ENCODE assay signal across 8 cellular contexts in the genomic region with DNA sequence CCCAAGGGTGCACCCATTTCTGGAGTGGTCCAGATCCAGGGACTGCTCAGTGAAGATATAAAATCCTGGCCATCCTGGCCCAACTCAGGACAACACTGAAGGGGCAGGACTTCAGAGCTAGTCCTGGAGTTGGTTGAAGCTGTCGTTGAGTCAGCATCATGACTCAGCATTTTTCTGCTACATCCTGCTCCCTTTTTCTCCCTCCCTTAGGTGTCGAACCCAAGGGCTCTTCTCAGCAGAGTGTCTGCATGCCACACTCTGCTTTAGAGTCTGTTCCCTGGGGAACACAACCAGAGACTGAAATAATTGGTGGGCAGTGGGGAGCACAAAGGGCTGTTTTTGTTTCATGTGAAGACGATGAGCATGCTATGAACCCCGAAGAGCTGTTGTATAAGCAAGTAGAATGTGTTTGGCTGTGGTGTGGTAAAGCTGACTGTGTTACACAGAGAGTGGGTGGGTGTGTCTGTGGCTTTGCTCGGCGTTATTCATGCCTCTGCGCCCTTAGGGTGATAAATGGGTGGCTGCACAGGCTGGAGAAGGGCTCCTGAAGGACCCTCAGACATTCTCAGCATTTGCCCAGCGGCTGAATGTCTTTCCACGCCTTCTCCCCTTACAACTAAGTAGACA.
A peak's percentile ranks its signal among the peaks of the same experiment; 100 is the strongest.
DNase-seq lines count a peak whose midpoint lies in the region; ATAC-seq and TF ChIP-seq lines count a peak whose summit lies in the region.

No MANE protein-coding gene starts in this region.

- no peak for TF ChIP-seq CTCF in sigmoid colon (IDR thresholded peaks at IDR 0.05)

- H3K9me3 ChIP-seq in BLaER1: no peaks in the 10 kb centered on the region
- no peaks in the 10 kb centered on the region for H3K9me3 ChIP-seq in HAP-1
- H3K9me3 ChIP-seq in iPS DF 6.9 (ENCODE audit: control insufficient read depth, insufficient read depth, low read length): no peaks in the 10 kb centered on the region
- no peaks in the 10 kb centered on the region for H3K9me3 ChIP-seq in sigmoid colon

- no CpG with 5 or more reads among the region's 9 CpGs for WGBS in iPS DF 6.9 (ENCODE audit: insufficient coverage, insufficient read length)
- 69% methylated on average over 9 of the region's 9 CpGs for WGBS in sigmoid colon, 2 donors

- TF ChIP-seq POLR2A in sigmoid colon (IDR thresholded peaks at IDR 0.05): no peak

- H3K4me1 ChIP-seq in BLaER1 (peaks cover 19% of the 10 kb centered on the region), HAP-1 (peaks cover 34% of the 10 kb centered on the region), iPS DF 6.9 (ENCODE audit: control insufficient read depth, insufficient read depth, low read length) (peaks cover 2% of the 10 kb centered on the region; the same call in 1 of the 2 replicates), sigmoid colon (peaks cover 0 to 32% (median 20%) of the 10 kb centered on the region in 4 donors)

- TF ChIP-seq EP300 in sigmoid colon (IDR thresholded peaks at IDR 0.05): no peak

- H3K36me3 ChIP-seq in BLaER1: no peaks in the 10 kb centered on the region
- no peaks in the 10 kb centered on the region for H3K36me3 ChIP-seq in HAP-1 (replicated peaks)
- H3K36me3 ChIP-seq in iPS DF 6.9 (ENCODE audit: control insufficient read depth, insufficient read depth, low read length): no peaks in the 10 kb centered on the region
- no peaks in the 10 kb centered on the region for H3K36me3 ChIP-seq in sigmoid colon

- intact Hi-C loops in sigmoid colon (cut with DNase I): no loop called here

- peak; percentile 31 to 56 for DNase-seq in HAP-1 (ENCODE audit: low spot score in 2 of 2)
- peak; percentile 36 for DNase-seq in T1000 (lab: John Stamatoyannopoulos, UW)
- DNase-seq in iPS DF 6.9 (ENCODE audit: low read depth, low spot score): peak; percentile 11
- DNase-seq in NOMO-1 treated with DMSO at 0.1 percent for 48 hours (lab: John Stamatoyannopoulos, UW; ENCODE audit: unreplicated experiment): no peak
- DNase-seq in sigmoid colon: no peak
- no peak for DNase-seq in activated effector memory CD4-positive, alpha-beta T cell treated with anti-CD3 and anti-CD28 coated beads, Interleukin-2, amount 50 U/mL, for 16 hours

- H3K4me3 ChIP-seq in BLaER1 (no peak overlapping the region), HAP-1 (no peak overlapping the region), iPS DF 6.9 (ENCODE audit: low read length) (no peak overlapping the region), sigmoid colon (no peak overlapping the region)

- peak overlapping the region; percentile 60 for H3K4me2 ChIP-seq in BLaER1

- ATAC-seq in HG02759 (IDR thresholded peaks at IDR 0.05; ENCODE audit: unreplicated experiment): no peak

- H3K9ac ChIP-seq in BLaER1: no peak overlapping the region

- H3K27ac ChIP-seq in BLaER1: 0 out of 2 replicates have a peak overlapping the region, but pooled peaks have one; percentile 16
- no peak overlapping the region for H3K27ac ChIP-seq in iPS DF 6.9 (ENCODE audit: low read length)
- peak overlapping the region in 1 of 4 donors; percentile 1 for H3K27ac ChIP-seq in sigmoid colon

- no peaks in the 10 kb centered on the region for H4K20me1 ChIP-seq in BLaER1

- in situ Hi-C loops in HAP-1 (cut with MboI; ENCODE audit: low sequenced_read_pairs): no loop called here

- no peaks in the 10 kb centered on the region for H3K27me3 ChIP-seq in BLaER1
- no peaks in the 10 kb centered on the region for H3K27me3 ChIP-seq in HAP-1 (ENCODE audit: low read depth)
- H3K27me3 ChIP-seq in iPS DF 6.9 (ENCODE audit: control insufficient read depth, insufficient read depth, low read length): no peaks in the 10 kb centered on the region
- no peaks in the 10 kb centered on the region for H3K27me3 ChIP-seq in sigmoid colon

Comparison
In these comparisons a context has a peak if more than half of its experiments do, and no peak if none do; other contexts are left out.
1. DNase-seq: peak in HAP-1 (2 of 2), T1000 (single experiment) and iPS DF 6.9 (single experiment); none in NOMO-1 treated with DMSO at 0.1 percent for 48 hours (single experiment), sigmoid colon (single experiment) and activated effector memory CD4-positive, alpha-beta T cell treated with anti-CD3 and anti-CD28 coated beads, Interleukin-2, amount 50 U/mL, for 16 hours (single experiment).